ENCODE assay signal across 8 cellular contexts in genomic region chr14:50666772-50667490, GRCh38. TPM values are rescaled to one million over a fixed set of nuclear protein-coding genes. Genes with fewer than 3 reads are reported as not detected.
A peak's percentile ranks its signal among the peaks of the same experiment; 100 is the strongest.
DNase-seq lines count a peak whose midpoint lies in the region; ATAC-seq and TF ChIP-seq lines count a peak whose summit lies in the region.

No MANE protein-coding gene starts in this region.

- no peak overlapping the region for H3K4me3 Mint-ChIP-seq in T-cell

- peaks cover 11% of the 10 kb centered on the region for H3K27me3 ChIP-seq in DND-41 (ENCODE audit: insufficient read depth, low read length, poor library complexity)
- no peaks in the 10 kb centered on the region for H3K27me3 ChIP-seq in HL-60 (ENCODE audit: insufficient read depth, poor library complexity, severe bottlenecking)
- no peaks in the 10 kb centered on the region for H3K27me3 ChIP-seq in transverse colon

- peaks cover 13% of the 10 kb centered on the region for H3K36me3 Mint-ChIP-seq in T-cell

- no peaks in the 10 kb centered on the region for H4K20me1 ChIP-seq in DND-41 (ENCODE audit: insufficient read depth, low read length)

- H3K4me1 Mint-ChIP-seq in T-cell, result peaks cover 19 to 28% (median 26%) of the 10 kb centered on the region in 3 donors

- H3K9me3 ChIP-seq in DND-41 (ENCODE audit: insufficient read depth, low read length, severe bottlenecking), result no peaks in the 10 kb centered on the region
- no peaks in the 10 kb centered on the region for H3K9me3 ChIP-seq in transverse colon

- TF ChIP-seq EP300 in transverse colon (IDR thresholded peaks at IDR 0.05; ENCODE audit: low read depth), result no peak

- H3K9me3 Mint-ChIP-seq in T-cell, result no peaks in the 10 kb centered on the region

- peak overlapping the region; percentile 91 for H3K4me2 ChIP-seq in DND-41 (ENCODE audit: insufficient read depth, low read length)

- no peak for TF ChIP-seq CTCF in DND-41 (IDR thresholded peaks at IDR 0.05; ENCODE audit: borderline replicate concordance, extremely low read depth, low read length, poor library complexity, severe bottlenecking)
- no peak for TF ChIP-seq CTCF in HL-60 (IDR thresholded peaks at IDR 0.05; ENCODE audit: insufficient read depth, low read length)
- no peak for TF ChIP-seq CTCF in transverse colon (IDR thresholded peaks at IDR 0.05)

- DNase-seq in DND-41 (peak; percentile 42), HL-60 (ENCODE audit: low read depth in 1 of 2, low spot score in 1 of 2) (peak in 1 of 2 experiments; percentile 11), T-cell (peak in 33 of 34 experiments; percentile 20 to 76 (median 49)), lung microvascular endothelial cell (ENCODE audit: low read depth in 2 of 2) (peak; percentile 29 to 69), transverse colon (peak; percentile 56), cerebellum (ENCODE audit: low spot score) (no peak)
- DNase-seq in effector CD4-positive, alpha-beta T cell, result peak; percentile 25

- H3K27ac Mint-ChIP-seq in T-cell, result peak overlapping the region; percentile 58 to 68

- H3K4me3 ChIP-seq in DND-41 (ENCODE audit: low read depth in 1 of 2, low read length in 2 of 2), result peak overlapping the region; percentile 78 to 82
- peak overlapping the region; percentile 80 for H3K4me3 ChIP-seq in HL-60 (replicated peaks; ENCODE audit: insufficient read depth, low read length)
- peak overlapping the region; percentile 77 to 99 (median 96) for H3K4me3 ChIP-seq in transverse colon

- WGBS in transverse colon (ENCODE audit: low coverage in 1 of 2), 2 donors, result 7% methylated on average over 7 to 15 of the region's 15 CpGs

- H2AFZ ChIP-seq in DND-41 (ENCODE audit: low read depth, low read length), result peak overlapping the region; percentile 94

- in situ Hi-C loops in transverse colon (cut with MboI; ENCODE audit: low pct_ligation_motif_present in 1 of 4, low pct_unique_long_range_greater_than_20kb in 1 of 4, low sequenced_read_pairs in 3 of 4), result no loop called here

- peak overlapping the region; percentile 75 for H3K9ac ChIP-seq in DND-41 (ENCODE audit: low read depth, low read length)

- POLR2A ChIA-PET in T-cell (lab: Charles Lee), result interaction anchor here in 1 of 2 donors (0.7 kb wide), 2 partner anchors 16 to 35 kb away, joined by 3 to 11 read pairs; no protein-coding TSS in a partner anchor

- H3K27me3 Mint-ChIP-seq in T-cell, result no peaks in the 10 kb centered on the region

- H3K36me3 ChIP-seq in DND-41 (ENCODE audit: insufficient read depth, low read length) (peaks cover 4% of the 10 kb centered on the region; the same call in 1 of the 2 replicates), transverse colon (no peaks in the 10 kb centered on the region)

- H3K27ac ChIP-seq in DND-41 (ENCODE audit: low read length) (peak overlapping the region; percentile 2; the same call in 1 of the 2 replicates), HL-60 (replicated peaks) (no peak overlapping the region), transverse colon (peak overlapping the region; percentile 96 to 98 (median 97))

- peaks cover 30% of the 10 kb centered on the region for H3K4me1 ChIP-seq in DND-41 (ENCODE audit: insufficient read depth, low read length)
- peaks cover 0 to 27% (median 14%) of the 10 kb centered on the region in 4 donors for H3K4me1 ChIP-seq in transverse colon

- CTCF ChIA-PET in T-cell (lab: Charles Lee), result interaction anchor here (0.6 to 0.7 kb wide), 5 partner anchors 10 to 347 kb away, joined by 3 to 6 read pairs (median 4); no protein-coding TSS in a partner anchor

- intact Hi-C loops in transverse colon (cut with DNase I; ENCODE audit: low total_unique reads), result no loop called here

- peak; percentile 44 for ATAC-seq in DND-41 (ENCODE audit: insufficient read depth, low read depth)
- ATAC-seq in T-cell (replicated peaks in 1 of 4), result peak; percentile 26 to 85 (median 36)
- no peak for ATAC-seq in GM21576 (IDR thresholded peaks at IDR 0.05; ENCODE audit: unreplicated experiment)

- H3K79me2 ChIP-seq in DND-41 (ENCODE audit: insufficient read depth, low read length), result peaks cover 23% of the 10 kb centered on the region

- TF ChIP-seq POLR2A in transverse colon (IDR thresholded peaks at IDR 0.05), result no peak

RNA-seq across cellular contexts. Expression of gene SAV1, which starts 1.2 kb away (rescaled TPM):
- total RNA-seq in T-cell (10 to 100 TPM in 3 of 5 donors, 1 to 10 TPM in 2; 9.1 to 12.2 (median 11.1) TPM), lung microvascular endothelial cell (13.7 and 14.1 TPM in 2 replicates), transverse colon (10 to 100 TPM; 14.9 to 81.0 (median 23.2) TPM), cerebellum (17.2 TPM)
